14 cellular contexts compared by ENCODE assay signal in the genomic region with DNA sequence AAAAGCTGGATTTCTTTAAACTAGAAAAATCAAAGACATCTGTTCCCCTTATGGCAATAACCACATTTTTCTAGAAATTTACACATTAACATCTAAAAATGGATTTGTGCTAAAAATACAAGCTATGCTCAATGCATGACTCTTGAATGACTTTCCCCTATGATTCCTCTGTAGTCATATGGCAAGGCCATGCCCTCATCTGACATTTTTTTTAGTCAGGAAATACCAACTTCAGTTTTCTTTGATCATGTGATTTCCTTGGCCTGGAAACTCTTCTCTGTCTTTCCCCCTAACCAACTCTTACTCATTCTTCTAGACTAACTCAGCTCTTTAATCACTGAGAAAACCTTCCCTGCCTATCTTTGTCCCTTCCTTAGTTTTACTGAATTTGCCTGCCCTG.
DNase-seq lines count a peak whose midpoint lies in the region; ATAC-seq, FAIRE-seq and TF ChIP-seq lines count a peak whose summit lies in the region.
"Had no signal": no experiment of that assay in that cellular context is flagged by ENCODE, and none has a peak within 500 bp of the region (broad histone marks: within the 10 kb centered on the region; RNA-seq: fewer than 3 reads in every experiment).

No MANE protein-coding gene starts in this region.

- no peak for FAIRE-seq in GM12892 (lab: Jason Lieb, UNC)

- TF ChIP-seq POLR2A in GM12892 (IDR thresholded peaks at IDR 0.05; ENCODE audit: low read depth, low read length) = no peak
- no peak for TF ChIP-seq POLR2A in ovary (IDR thresholded peaks at IDR 0.05)

- no peaks in the 10 kb centered on the region for H3K27me3 ChIP-seq in ovary
- H3K27me3 ChIP-seq: gastroesophageal sphincter, left lung, neural progenitor cell had no signal

- TF ChIP-seq EP300 in ovary (IDR thresholded peaks at IDR 0.05) = no peak

- TF ChIP-seq CTCF in AG10803 (conservative IDR thresholded peaks at IDR 0.05; ENCODE audit: low read length) (no peak), ovary (IDR thresholded peaks at IDR 0.05) (no peak)

- H3K36me3 ChIP-seq in mesodermal cell (ENCODE audit: control insufficient read depth, insufficient read depth, low read length) (no peaks in the 10 kb centered on the region), ovary (no peaks in the 10 kb centered on the region)
- H3K36me3 ChIP-seq: gastroesophageal sphincter, left lung, neural progenitor cell, WERI-Rb-1 had no signal

- ATAC-seq in HG03442 (IDR thresholded peaks at IDR 0.05; ENCODE audit: unreplicated experiment) (peak; percentile 64), HG02981 (IDR thresholded peaks at IDR 0.05; ENCODE audit: unreplicated experiment) (no peak)
- ATAC-seq: gastroesophageal sphincter, left lung had no signal

- DNase-seq in AG10803 (ENCODE audit: low read depth) (peak; percentile 97), dedifferentiated amniotic fluid mesenchymal stem cell (ENCODE audit: extremely low spot score) (peak; percentile 77), SHP77 treated with DMSO at 0.1 percent for 48 hours (lab: John Stamatoyannopoulos, UW) (no peak), GM12892 (ENCODE audit: insufficient read length) (no peak), ovary (no peak)
- DNase-seq: left lung, NCI-H187, NCI-H774, WERI-Rb-1 had no signal

- intact Hi-C loops in ovary (cut with DNase I) = no loop called here

- H3K27ac ChIP-seq in mesodermal cell (ENCODE audit: low read depth, low read length, severe bottlenecking) = peak overlapping the region; percentile 83
- H3K27ac ChIP-seq in ovary = no peak overlapping the region
- H3K27ac ChIP-seq: gastroesophageal sphincter, left lung, neural progenitor cell, WERI-Rb-1 had no signal

- H3K4me3 ChIP-seq in AG10803 (ENCODE audit: low read length) = no peak overlapping the region
- H3K4me3 ChIP-seq in mesodermal cell (ENCODE audit: extremely low read depth, insufficient read depth, low read length, poor library complexity, severe bottlenecking) = no peak overlapping the region
- H3K4me3 ChIP-seq in ovary = no peak overlapping the region
- H3K4me3 ChIP-seq: gastroesophageal sphincter, left lung, neural progenitor cell had no signal

- H3K4me1 ChIP-seq in mesodermal cell (ENCODE audit: control insufficient read depth, insufficient read depth, low read length, poor library complexity, severe bottlenecking) (peaks cover 19% of the 10 kb centered on the region), ovary (ENCODE audit: insufficient read depth) (no peaks in the 10 kb centered on the region)
- H3K4me1 ChIP-seq: gastroesophageal sphincter, left lung, neural progenitor cell had no signal

- H3K9me3 ChIP-seq in mesodermal cell (ENCODE audit: control insufficient read depth, low read length) (no peaks in the 10 kb centered on the region), ovary (no peaks in the 10 kb centered on the region)
- H3K9me3 ChIP-seq: gastroesophageal sphincter, left lung had no signal

Comparison
In these comparisons a context has a peak if more than half of its experiments do, and no peak if none do; other contexts are left out.
1. DNase-seq: peak in AG10803 (single experiment) and dedifferentiated amniotic fluid mesenchymal stem cell (single experiment); none in SHP77 treated with DMSO at 0.1 percent for 48 hours (single experiment), GM12892 (single experiment) and ovary (0 of 5).